ENCODE assay signal across 33 cellular contexts in genomic region chr20:33203444-33203843, GRCh38. TPM values are rescaled to one million over a fixed set of nuclear protein-coding genes. Genes with fewer than 3 reads are reported as not detected.
"Had no signal": no experiment of that assay in that cellular context is flagged by ENCODE, and none has a peak within 500 bp of the region (broad histone marks: within the 10 kb centered on the region; RNA-seq: fewer than 3 reads in every experiment).

No MANE protein-coding gene starts in this region.

- H3K9me3 ChIP-seq: ovary, psoas muscle, spleen, stomach, thoracic aorta, thyroid gland, tibial nerve, upper lobe of right lung, uterus had no signal

- H2AFZ ChIP-seq: neural progenitor cell, parathyroid adenoma had no signal

- H3K27ac ChIP-seq: neural progenitor cell, ovary, parathyroid adenoma, psoas muscle, skin epidermis, spleen, stomach, thoracic aorta, thyroid gland, tibial nerve, upper lobe of right lung, uterus had no signal

- H3K4me2 ChIP-seq: neural progenitor cell, smooth muscle cell had no signal

- ATAC-seq: naive thymus-derived CD4-positive, alpha-beta T cell; natural killer cell; psoas muscle; right cardiac atrium; sciatic nerve; stimulated activated effector memory CD8-positive, alpha-beta T cell treated with anti-CD3 and anti-CD28 coated beads, Interleukin-12 subunit alpha, Interleukin-12 subunit beta, amount 100 ng/mL, for 72 hours; stimulated activated naive B cell treated with anti-CD40 and anti-IgM and Interleukin-4, amounts not matched to agents 10 μg/mL and 1 μg/mL and 100 μg/mL, for 72 hours; upper lobe of right lung had no signal

- H3K9ac ChIP-seq: neural progenitor cell, parathyroid adenoma had no signal

- H3K36me3 ChIP-seq: neural progenitor cell, ovary, spleen, stomach, thoracic aorta, thyroid gland, tibial nerve, upper lobe of right lung, uterus had no signal

- H3K4me3 ChIP-seq: neural progenitor cell, ovary, psoas muscle, skin epidermis, smooth muscle cell, spleen, stomach, thoracic aorta, thyroid gland, tibial nerve, upper lobe of right lung, uterus had no signal

- H3K4me1 ChIP-seq: neural progenitor cell, parathyroid adenoma, psoas muscle, spleen, stomach, thyroid gland, tibial nerve, upper lobe of right lung, uterus had no signal

- H3K27me3 ChIP-seq: ovary, thyroid gland, tibial nerve, uterus had no signal

- H3K79me2 ChIP-seq: parathyroid adenoma had no signal

- DNase-seq: naive thymus-derived CD4-positive, alpha-beta T cell; natural killer cell; occipital lobe; ovary; posterior cingulate gyrus; psoas muscle; right cardiac atrium; spleen; stimulated activated CD4-positive, alpha-beta T cell treated with anti-CD3 and anti-CD28 coated beads, Interleukin-12 subunit alpha, Interleukin-12 subunit beta, amount 100 ng/mL, for 4 hours; stimulated activated CD4-positive, alpha-beta T cell treated with anti-CD3 and anti-CD28 coated beads, Interleukin-2, amount 100 ng/mL, for 24 hours; stimulated activated CD4-positive, alpha-beta T cell treated with anti-CD3 and anti-CD28 coated beads, Interleukin-2, amount 100 ng/mL, for 48 hours; stimulated activated CD4-positive, alpha-beta T cell treated with anti-CD3 and anti-CD28 coated beads, Interleukin-4, amount 100 ng/mL, for 24 hours; stimulated activated naive B cell treated with anti-CD40 and anti-IgM and Interleukin-4, amounts not matched to agents 10 μg/mL and 1 μg/mL and 100 μg/mL, for 72 hours; stimulated activated naive CD4-positive, alpha-beta T cell treated with Interleukin-2 at 50 U/mL for 16 hours; stomach; thyroid gland; upper lobe of right lung; uterus had no signal

RNA-seq across cellular contexts. Expression of gene BPIFA3, which starts 13.7 kb away (rescaled TPM):
- total RNA-seq: naive thymus-derived CD4-positive, alpha-beta T cell; natural killer cell; occipital lobe; osteoblast; ovary; progenitor cell of endocrine pancreas; psoas muscle; renal cortical epithelial cell; right cardiac atrium; sciatic nerve; smooth muscle cell; spleen; stomach; subcutaneous adipose tissue; temporal lobe; thoracic aorta; thyroid gland; tibial nerve; upper lobe of right lung; urinary bladder; uterus had no signal
- polyA plus RNA-seq: naive thymus-derived CD4-positive, alpha-beta T cell; neural cell; ovary; psoas muscle; right cardiac atrium; smooth muscle cell; spleen; stomach; urinary bladder had no signal

RNA-seq across cellular contexts. Expression of gene BPIFA1, which starts 32.4 kb away (rescaled TPM):
- total RNA-seq: naive thymus-derived CD4-positive, alpha-beta T cell; natural killer cell; occipital lobe; osteoblast; ovary; progenitor cell of endocrine pancreas; psoas muscle; renal cortical epithelial cell; right cardiac atrium; sciatic nerve; smooth muscle cell; spleen; subcutaneous adipose tissue; temporal lobe; thoracic aorta; thyroid gland; tibial nerve; upper lobe of right lung; urinary bladder; uterus had no signal
- polyA plus RNA-seq: naive thymus-derived CD4-positive, alpha-beta T cell; neural cell; ovary; psoas muscle; right cardiac atrium; smooth muscle cell; spleen; stomach; urinary bladder had no signal

RNA-seq across cellular contexts. Expression of gene BPIFA2, which starts 35.5 kb away (rescaled TPM):
- total RNA-seq: naive thymus-derived CD4-positive, alpha-beta T cell; natural killer cell; occipital lobe; osteoblast; ovary; progenitor cell of endocrine pancreas; psoas muscle; renal cortical epithelial cell; right cardiac atrium; sciatic nerve; smooth muscle cell; spleen; stomach; subcutaneous adipose tissue; temporal lobe; thoracic aorta; thyroid gland; upper lobe of right lung; urinary bladder; uterus had no signal
- polyA plus RNA-seq: naive thymus-derived CD4-positive, alpha-beta T cell; neural cell; ovary; psoas muscle; right cardiac atrium; smooth muscle cell; spleen; stomach; urinary bladder had no signal
